11 cellular contexts compared by ENCODE assay signal in genomic region chr19:46487178-46487801, GRCh38. TPM values are rescaled to one million over a fixed set of nuclear protein-coding genes. Genes with fewer than 3 reads are reported as not detected.
DNase-seq lines count a peak whose midpoint lies in the region; TF ChIP-seq lines count a peak whose summit lies in the region.
"Had no signal": no experiment of that assay in that cellular context is flagged by ENCODE, and none has a peak within 500 bp of the region (broad histone marks: within the 10 kb centered on the region; RNA-seq: fewer than 3 reads in every experiment).

No MANE protein-coding gene starts in this region.

- H3K4me1 ChIP-seq in SK-N-SH (ENCODE audit: control insufficient read depth in 1 of 2, insufficient read depth in 2 of 2, low read depth in 1 of 2, low read length in 1 of 2) = peaks cover 0 to 10% of the 10 kb centered on the region in 2 experiments; a peak in 1 of 4 replicates
- H3K4me1 ChIP-seq in neuronal stem cell (ENCODE audit: control insufficient read depth in 2 of 2, insufficient read depth in 1 of 2, low read depth in 1 of 2, low read length in 2 of 2) = peaks cover 12 to 17% of the 10 kb centered on the region in 2 donors

- peaks cover 3% of the 10 kb centered on the region for H3F3A ChIP-seq in SK-N-SH (replicated peaks; ENCODE audit: insufficient read depth)

- H2BK5ac ChIP-seq in neuronal stem cell (ENCODE audit: low read length) = peak overlapping the region; percentile 32

- H3K27ac ChIP-seq in AG04450 (ENCODE audit: low read depth, low read length) (no peak overlapping the region), SK-N-SH (ENCODE audit: low read depth in 2 of 2, low read length in 1 of 2) (no peak overlapping the region), neuronal stem cell (replicated peaks; ENCODE audit: low read length) (no peak overlapping the region)
- H3K27ac ChIP-seq: SJSA1 had no signal

- H3K14ac ChIP-seq in neuronal stem cell (ENCODE audit: low read length) = peak overlapping the region; percentile 27

- no peak overlapping the region for H3K4ac ChIP-seq in neuronal stem cell (ENCODE audit: low read length)

- peak overlapping the region; percentile 75 for H4K8ac ChIP-seq in neuronal stem cell (ENCODE audit: low read depth, low read length)

- TF ChIP-seq CTCF in AG04450 (IDR thresholded peaks at IDR 0.05; ENCODE audit: low read depth, low read length) (no peak), SK-N-SH (IDR thresholded peaks at IDR 0.05) (no peak), fibroblast of villous mesenchyme (IDR thresholded peaks at IDR 0.05; ENCODE audit: insufficient read depth, low read depth, low read length) (no peak)

- H2BK15ac ChIP-seq in neuronal stem cell (ENCODE audit: low read length) = peak overlapping the region; percentile 64

- H3K9me2 ChIP-seq in SK-N-SH = no peaks in the 10 kb centered on the region

- H3K23ac ChIP-seq in neuronal stem cell (ENCODE audit: low read depth, low read length, poor library complexity) = no peak overlapping the region

- no peak overlapping the region for H2AK5ac ChIP-seq in neuronal stem cell (ENCODE audit: low read depth, low read length)

- H3K4me3 ChIP-seq in AG04450 (ENCODE audit: low read depth, low read length) (peak overlapping the region; percentile 52), SK-N-SH (ENCODE audit: low read depth in 2 of 2, low read length in 1 of 2) (peak overlapping the region; percentile 40 to 52), fibroblast of villous mesenchyme (ENCODE audit: low read depth, low read length) (peak overlapping the region; percentile 54), neuronal stem cell (ENCODE audit: low read length in 2 of 2) (peak overlapping the region; percentile 26 to 34)
- H3K4me3 ChIP-seq: SJSA1 had no signal

- H3K9me3 ChIP-seq in AG04450 (ENCODE audit: control insufficient read depth, insufficient read depth, low read length) = peaks cover 6% of the 10 kb centered on the region; the same call in 1 of the 2 replicates
- no peaks in the 10 kb centered on the region for H3K9me3 ChIP-seq in SK-N-SH
- H3K9me3 ChIP-seq in neuronal stem cell (replicated peaks in 1 of 2; ENCODE audit: control insufficient read depth in 2 of 2, insufficient read depth in 1 of 2, low read depth in 1 of 2, low read length in 2 of 2) = peaks cover 0 to 2% of the 10 kb centered on the region in 2 donors
- H3K9me3 ChIP-seq: SJSA1 had no signal

- H3K18ac ChIP-seq in neuronal stem cell (ENCODE audit: low read length) = peak overlapping the region; percentile 84

- H3K27me3 ChIP-seq in AG04450 (ENCODE audit: control insufficient read depth, insufficient read depth, low read length) (peaks cover 32% of the 10 kb centered on the region), SK-N-SH (ENCODE audit: insufficient read depth) (no peaks in the 10 kb centered on the region), neuronal stem cell (ENCODE audit: control insufficient read depth in 3 of 3, insufficient read depth in 3 of 3, low read depth in 1 of 3, low read length in 3 of 3) (peaks cover 13 to 52% (median 23%) of the 10 kb centered on the region in 3 experiments)

- H3K36me3 ChIP-seq in SK-N-SH (replicated peaks in 1 of 2; ENCODE audit: control insufficient read depth in 1 of 2, insufficient read depth in 2 of 2, low read length in 1 of 2) (no peaks in the 10 kb centered on the region), neuronal stem cell (replicated peaks in 1 of 2; ENCODE audit: control insufficient read depth in 2 of 2, insufficient read depth in 2 of 2, low read length in 2 of 2) (no peaks in the 10 kb centered on the region)
- H3K36me3 ChIP-seq: SJSA1 had no signal

- H2AFZ ChIP-seq in SK-N-SH (ENCODE audit: low read depth) (peak overlapping the region; percentile 90; the same call in 1 of the 2 replicates), neuronal stem cell (ENCODE audit: low read length) (peak overlapping the region; percentile 93)

- H3K4me2 ChIP-seq in SK-N-SH = peak overlapping the region; percentile 90
- H3K4me2 ChIP-seq in neuronal stem cell (ENCODE audit: insufficient read depth, low read length, poor library complexity, severe bottlenecking) = peak overlapping the region; percentile 64

- WGBS in SK-N-SH (ENCODE audit: low lambda C conversion rate) = 19% methylated on average over 9 of the region's 19 CpGs
- no CpG with 5 or more reads among the region's 19 CpGs for WGBS in neuronal stem cell (ENCODE audit: extremely low coverage in 2 of 2, insufficient read length in 2 of 2, insufficient replicate concordance in 1 of 2), 2 donors

- no peaks in the 10 kb centered on the region for H4K20me1 ChIP-seq in SK-N-SH (ENCODE audit: insufficient read depth)

- no peaks in the 10 kb centered on the region for H3K79me1 ChIP-seq in neuronal stem cell (ENCODE audit: low read depth, low read length)

- CTCF ChIA-PET in AG04450 (lab: Charles Lee) = interaction anchor here (0.9 to 6.0 kb wide), 8 partner anchors 9 to 205 kb away, joined by 3 to 103 read pairs (median 4); partner anchors contain the start of gene CCDC8
- CTCF ChIA-PET in SK-N-SH (lab: Yijun Ruan, JAX) = interaction anchor here (0.5 to 24.7 kb wide), 29 partner anchors 13 to 227 kb away, joined by 3 to 463 read pairs (median 4); partner anchors contain the start of genes PNMA8A, PNMA8C and PPP5C

- TF ChIP-seq EP300 in SK-N-SH (IDR thresholded peaks at IDR 0.05; ENCODE audit: borderline replicate concordance in 1 of 2, low read depth in 1 of 2, low read length in 1 of 2) = no peak

- H3K9ac ChIP-seq in SK-N-SH = no peak overlapping the region
- no peak overlapping the region for H3K9ac ChIP-seq in neuronal stem cell (ENCODE audit: low read depth, low read length, poor library complexity)

- POLR2A ChIA-PET in AG04450 (lab: Yijun Ruan, JAX) (interaction anchor here (0.5 to 1.6 kb wide), 2 partner anchors 32 to 74 kb away, joined by 3 to 4 read pairs; partner anchors contain the start of gene CCDC8), SK-N-SH (lab: Yijun Ruan, JAX) (no interaction called here)

- no peak for DNase-seq in AG04450 (ENCODE audit: low read depth, low spot score)
- no peak for DNase-seq in SK-N-SH
- no peak for DNase-seq in fibroblast of villous mesenchyme (ENCODE audit: low read depth)
- DNase-seq in neuronal stem cell (ENCODE audit: low spot score) = no peak
- DNase-seq in NCI-H526 treated with DMSO at 0.1 percent for 48 hours (lab: John Stamatoyannopoulos, UW) = no peak
- no peak for DNase-seq in NCI-H524 (lab: John Stamatoyannopoulos, UW)
- no peak for DNase-seq in SHP77 (lab: John Stamatoyannopoulos, UW)
- DNase-seq in stimulated activated CD4-positive, alpha-beta T cell treated with anti-CD3 and anti-CD28 coated beads, Interleukin-1b, Interleukin-23, amount 100 ng/mL, for 48 hours = no peak
- DNase-seq: NCI-H2081 treated with DMSO at 0.1 percent for 48 hours had no signal

- peak overlapping the region; percentile 0 for H2BK120ac ChIP-seq in neuronal stem cell (ENCODE audit: low read depth, low read length)

- H2BK12ac ChIP-seq in neuronal stem cell (ENCODE audit: low read length) = no peak overlapping the region

- H4K91ac ChIP-seq in neuronal stem cell (ENCODE audit: low read depth, low read length, poor library complexity) = no peak overlapping the region

- no peaks in the 10 kb centered on the region for H3K79me2 ChIP-seq in SK-N-SH (ENCODE audit: insufficient read depth)

- TF ChIP-seq RAD21 in SK-N-SH (IDR thresholded peaks at IDR 0.05; ENCODE audit: low read length) = no peak

TF ChIP-seq in SK-N-SH, 30 proteins besides CTCF, POLR2A, EP300 and RAD21 (continues in another document):
- TF ChIP-seq USF2 (IDR thresholded peaks at IDR 0.05; ENCODE audit: borderline replicate concordance, low read depth, low read length) = no peak
- TF ChIP-seq MXI1 (IDR thresholded peaks at IDR 0.05; ENCODE audit: low read depth, low read length) = no peak
- TF ChIP-seq EZH2phosphoT487 (IDR thresholded peaks at IDR 0.05; ENCODE audit: borderline replicate concordance, low read depth) = no peak
- no peak for TF ChIP-seq TEAD4 (IDR thresholded peaks at IDR 0.05; ENCODE audit: borderline replicate concordance, insufficient read depth)

RNA-seq across cellular contexts. Expression of gene PNMA8B, which starts 8.4 kb away (rescaled TPM):
- polyA plus RNA-seq in AG04450 (2011; rRNA removed) (0.17 and 0.24 TPM in 2 replicates), SK-N-SH (2012; rRNA removed) (0.63 and 0.92 TPM in 2 replicates)
- polyA minus RNA-seq in AG04450 (2011; rRNA and poly(A)+ RNA removed) = 0.26 and 0.37 TPM in 2 replicates
- 0.39 and 0.66 TPM in 2 replicates for polyA plus RNA-seq in SK-N-SH (2012; cell fraction: cytosol; rRNA removed)
- 0.66 and 0.74 TPM in 2 replicates for polyA plus RNA-seq in SK-N-SH (2012; cell fraction: nucleus; rRNA removed)
- 0.32 and 0.43 TPM in 2 replicates for total RNA-seq in fibroblast of villous mesenchyme
- 1.1 TPM for polyA plus RNA-seq in neuronal stem cell (2013, experiment 1 of 2)
- 1.1 TPM for polyA plus RNA-seq in neuronal stem cell (2013, experiment 2 of 2)
- total RNA-seq: SJSA1 had no signal

RNA-seq across cellular contexts. Expression of gene PNMA8A, which starts 15.9 kb away (rescaled TPM):
- polyA plus RNA-seq in AG04450 (2011; rRNA removed) (4.0 and 4.2 TPM in 2 replicates), SK-N-SH (2012; rRNA removed) (10.2 and 13.8 TPM in 2 replicates)
- polyA minus RNA-seq in AG04450 (2011; rRNA and poly(A)+ RNA removed) = 1.9 and 2.7 TPM in 2 replicates
- polyA plus RNA-seq in SK-N-SH (2012; cell fraction: cytosol; rRNA removed) = 15.7 and 15.8 TPM in 2 replicates
- polyA plus RNA-seq in SK-N-SH (2012; cell fraction: nucleus; rRNA removed) = 6.8 and 8.5 TPM in 2 replicates
- 0.97 and 9.9 TPM in 2 replicates for total RNA-seq in fibroblast of villous mesenchyme
- 41.6 TPM for polyA plus RNA-seq in neuronal stem cell (2013, experiment 1 of 2)
- 41.3 TPM for polyA plus RNA-seq in neuronal stem cell (2013, experiment 2 of 2)

RNA-seq across cellular contexts. Expression of gene PNMA8C, which starts 58.6 kb away (rescaled TPM):
- 0.19 and 0.21 TPM in 2 replicates for polyA plus RNA-seq in AG04450 (2011; rRNA removed)
- polyA minus RNA-seq in AG04450 (2011; rRNA and poly(A)+ RNA removed) = 0.51 and 0.87 TPM in 2 replicates
- polyA plus RNA-seq in SK-N-SH (2012; rRNA removed) = 1.3 and 1.6 TPM in 2 replicates
- 1.1 and 1.4 TPM in 2 replicates for polyA plus RNA-seq in SK-N-SH (2012; cell fraction: cytosol; rRNA removed)
- 1.6 and 1.8 TPM in 2 replicates for polyA plus RNA-seq in SK-N-SH (2012; cell fraction: nucleus; rRNA removed)
- total RNA-seq in fibroblast of villous mesenchyme = under 0.01 TPM in 2 replicates
- polyA plus RNA-seq in neuronal stem cell (2013, experiment 1 of 2) = 0.52 TPM
- polyA plus RNA-seq in neuronal stem cell (2013, experiment 2 of 2) = 0.47 TPM
- total RNA-seq: lower leg skin, SJSA1 had no signal
